ENCODE assay signal across 8 cellular contexts in genomic region chr1:236284291-236284711, GRCh38. TPM values are rescaled to one million over a fixed set of nuclear protein-coding genes. Genes with fewer than 3 reads are reported as not detected.
A peak's percentile ranks its signal among the peaks of the same experiment; 100 is the strongest.
DNase-seq lines count a peak whose midpoint lies in the region; ATAC-seq and FAIRE-seq lines count a peak whose summit lies in the region.

No MANE protein-coding gene starts in this region.

- H3K27me3 ChIP-seq in CD4-positive, alpha-beta memory T cell (ENCODE audit: insufficient read depth, low read length) = no peaks in the 10 kb centered on the region

- CTCF ChIA-PET in CD4-positive, alpha-beta memory T cell (lab: Charles Lee; ENCODE audit: partially characterized antibody) = interaction anchor here (1.0 to 5.1 kb wide), 4 partner anchors 9 to 208 kb away, joined by 3 to 40 read pairs (median 6); no protein-coding TSS in a partner anchor

- intact Hi-C loops in CD4-positive, alpha-beta memory T cell (cut with micrococcal nuclease) = loop anchor here (5.0 kb wide), 4 partner anchors 133 to 1912 kb away; partner anchors contain the start of genes COA6, LGALS8 and MTR

- peak in 3 of 5 donors; percentile 12 to 16 (median 13) for DNase-seq in CD4-positive, alpha-beta memory T cell
- DNase-seq in GM19239 (ENCODE audit: insufficient read length, low spot score) = no peak
- peak; percentile 11 for DNase-seq in UCSD-AML1 (lab: John Stamatoyannopoulos, UW; ENCODE audit: unreplicated experiment)
- no peak for DNase-seq in COR-L47 (lab: John Stamatoyannopoulos, UW)
- no peak for DNase-seq in NK-92 treated with Interleukin-12 subunit alpha and Interleukin-12 subunit beta, amount 100 ng/mL, for 24 hours (lab: John Stamatoyannopoulos, UW)
- DNase-seq in OCI-M2 (lab: John Stamatoyannopoulos, UW; ENCODE audit: unreplicated experiment) = no peak
- no peak for DNase-seq in HCEC 1CT

- POLR2A ChIA-PET in CD4-positive, alpha-beta memory T cell (lab: Charles Lee; ENCODE audit: partially characterized antibody) = no interaction called here

- peaks cover 0 to 4% of the 10 kb centered on the region in 2 donors for H3K27me3 Mint-ChIP-seq in CD4-positive, alpha-beta memory T cell

- H3K27ac Mint-ChIP-seq in CD4-positive, alpha-beta memory T cell = peak overlapping the region in 5 of 7 donors; percentile 25 to 72 (median 60)

- ATAC-seq in HG03108 (IDR thresholded peaks at IDR 0.05; ENCODE audit: unreplicated experiment) = peak; percentile 42

- no peak overlapping the region for H3K27ac ChIP-seq in CD4-positive, alpha-beta memory T cell (ENCODE audit: low read depth, low read length)

- H3K36me3 Mint-ChIP-seq in CD4-positive, alpha-beta memory T cell = no peaks in the 10 kb centered on the region

- H3K4me1 ChIP-seq in CD4-positive, alpha-beta memory T cell (ENCODE audit: insufficient read depth, low read length) = peaks cover 34% of the 10 kb centered on the region

- no peak overlapping the region for H3K4me3 ChIP-seq in CD4-positive, alpha-beta memory T cell (ENCODE audit: low read length in 2 of 2)

- H3K36me3 ChIP-seq in CD4-positive, alpha-beta memory T cell (ENCODE audit: insufficient read depth, low read length) = no peaks in the 10 kb centered on the region

- peak; percentile 94 for FAIRE-seq in GM19239 (lab: Jason Lieb, UNC)

- peaks cover 27 to 56% (median 36%) of the 10 kb centered on the region in 4 donors for H3K4me1 Mint-ChIP-seq in CD4-positive, alpha-beta memory T cell

- peak overlapping the region in 5 of 8 donors; percentile 9 to 72 (median 14) for H3K4me3 Mint-ChIP-seq in CD4-positive, alpha-beta memory T cell

- no peaks in the 10 kb centered on the region for H3K9me3 Mint-ChIP-seq in CD4-positive, alpha-beta memory T cell

- no peaks in the 10 kb centered on the region for H3K9me3 ChIP-seq in CD4-positive, alpha-beta memory T cell (ENCODE audit: control insufficient read depth in 1 of 2, low read length in 2 of 2)

RNA-seq across cellular contexts. Expression of gene ERO1B, which starts 2.5 kb away (rescaled TPM):
- 10 to 100 TPM; 23.0 to 24.5 TPM for total RNA-seq in CD4-positive, alpha-beta memory T cell
- polyA plus RNA-seq in CD4-positive, alpha-beta memory T cell = 1 to 10 TPM; 2.4 to 3.9 TPM

Comparison
In these comparisons a context has a peak if more than half of its experiments do, and no peak if none do; other contexts are left out.
1. DNase-seq: peak in CD4-positive, alpha-beta memory T cell (3 of 5) and UCSD-AML1 (single experiment); none in GM19239 (single experiment), COR-L47 (single experiment), NK-92 treated with Interleukin-12 subunit alpha and Interleukin-12 subunit beta, amount 100 ng/mL, for 24 hours (single experiment), OCI-M2 (single experiment) and HCEC 1CT (single experiment).